Comparison of ENCODE assay signal across 8 cellular contexts in the genomic region with DNA sequence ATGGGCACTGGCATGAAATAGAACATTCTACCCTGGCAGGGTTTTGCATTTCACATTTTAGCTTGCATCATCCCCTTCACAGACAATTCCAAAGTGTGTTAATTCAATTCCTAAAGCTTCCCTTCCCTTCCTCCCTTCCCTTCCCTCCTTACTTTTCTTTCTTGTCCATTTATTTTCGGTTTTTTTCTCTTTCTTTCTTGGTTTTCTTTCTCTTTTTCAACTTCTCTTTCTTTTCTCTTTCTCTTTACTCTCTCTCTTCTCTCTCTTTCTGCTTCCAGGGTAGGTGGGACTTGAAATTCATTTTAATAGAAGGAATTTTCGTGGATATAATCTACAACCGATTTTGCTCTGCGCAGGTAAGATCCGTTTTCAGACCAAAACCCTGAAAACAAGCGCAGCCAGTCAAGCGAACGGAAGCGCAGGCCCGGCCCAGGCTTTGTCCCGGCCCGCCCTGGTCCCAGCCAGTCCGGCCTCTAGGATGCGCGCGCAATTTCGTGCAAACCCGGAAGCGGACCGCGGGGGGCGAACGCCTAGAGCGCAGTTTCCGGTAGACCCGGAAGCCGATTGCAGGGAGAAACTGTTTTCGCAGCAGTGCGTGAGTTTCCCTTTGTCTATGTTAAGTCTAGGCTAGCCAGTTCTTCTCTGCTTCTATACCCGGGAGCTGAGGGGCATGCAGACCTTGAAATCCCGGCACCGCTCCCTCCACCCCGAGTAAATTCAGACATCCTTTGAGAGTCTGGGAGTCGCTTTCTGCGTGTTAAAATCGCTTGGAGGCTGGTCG. TPM values are rescaled to one million over a fixed set of nuclear protein-coding genes. Genes with fewer than 3 reads are reported as not detected.
A peak's percentile ranks its signal among the peaks of the same experiment; 100 is the strongest.
DNase-seq lines count a peak whose midpoint lies in the region; ATAC-seq lines count a peak whose summit lies in the region.

A gene (plus strand): TSS at position 540 of the 781 bp plus-strand sequence. CDS start 4,165 bp downstream, outside the sequence.

- peaks cover 37% of the 10 kb centered on the region for H3K36me3 Mint-ChIP-seq in effector memory CD8-positive, alpha-beta T cell (ENCODE audit: insufficient read depth)
- peaks cover 61% of the 10 kb centered on the region for H3K36me3 Mint-ChIP-seq in memory B cell

- peak within 1 kb of the TSS; percentile 96 to 97 for H3K27ac Mint-ChIP-seq in effector memory CD8-positive, alpha-beta T cell
- H3K27ac Mint-ChIP-seq in memory B cell, result peak within 1 kb of the TSS; percentile 94

- H3K4me3 Mint-ChIP-seq in effector memory CD8-positive, alpha-beta T cell, result peak within 1 kb of the TSS; percentile 96 to 98
- peak within 1 kb of the TSS; percentile 89 for H3K4me3 Mint-ChIP-seq in memory B cell

- in situ Hi-C loops in G401 (cut with HindIII; ENCODE audit: low sequenced_read_pairs), result no loop called here

- no peaks in the 10 kb centered on the region for H3K27me3 Mint-ChIP-seq in effector memory CD8-positive, alpha-beta T cell
- no peaks in the 10 kb centered on the region for H3K27me3 Mint-ChIP-seq in memory B cell

- ATAC-seq in HG02981 (IDR thresholded peaks at IDR 0.05; ENCODE audit: unreplicated experiment) (peak; percentile 75), memory B cell (ENCODE audit: low read depth) (peak; percentile 99)
- peak; percentile 98 for ATAC-seq in effector memory CD8-positive, alpha-beta T cell (replicated peaks)

- peak; percentile 87 for DNase-seq in G401 (ENCODE audit: low spot score)
- peak; percentile 87 for DNase-seq in NCI-H748 (lab: John Stamatoyannopoulos, UW; ENCODE audit: unreplicated experiment)
- peak; percentile 90 for DNase-seq in activated CD8-positive, alpha-beta memory T cell treated with anti-CD3 and anti-CD28 coated beads, Interleukin-2, amount 50 U/mL, for 1 hour (ENCODE audit: extremely low read depth)
- peak; percentile 92 to 94 (median 92) for DNase-seq in effector memory CD8-positive, alpha-beta T cell
- peak; percentile 84 to 94 for DNase-seq in memory B cell (ENCODE audit: low spot score in 2 of 2)
- peak; percentile 91 for DNase-seq in stimulated activated CD8-positive, alpha-beta memory T cell treated with anti-CD3 and anti-CD28 coated beads, Interleukin-12 subunit alpha, Interleukin-12 subunit beta, amount 100 ng/mL, for 1 hour (ENCODE audit: low read depth)
- no peak for DNase-seq in LoVo (ENCODE audit: low spot score)

- peaks cover 12 to 16% of the 10 kb centered on the region in 2 donors for H3K4me1 Mint-ChIP-seq in effector memory CD8-positive, alpha-beta T cell (ENCODE audit: low read depth in 2 of 2)
- peaks cover 17% of the 10 kb centered on the region for H3K4me1 Mint-ChIP-seq in memory B cell

- H3K9me3 Mint-ChIP-seq in effector memory CD8-positive, alpha-beta T cell, result peaks cover 17 to 20% of the 10 kb centered on the region in 2 donors
- peaks cover 27% of the 10 kb centered on the region for H3K9me3 Mint-ChIP-seq in memory B cell

RNA-seq across cellular contexts. Expression of the gene that starts here (rescaled TPM):
- total RNA-seq in G401 (2014; rRNA removed; shearing (Covaris generic)), result not detected in 2 replicates

Comparison
In these comparisons a context has a peak if more than half of its experiments do, and no peak if none do; other contexts are left out.
1. Peak in DNase-seq in G401; RNA of the gene not detected or under 1 TPM.